In the genomic region with DNA sequence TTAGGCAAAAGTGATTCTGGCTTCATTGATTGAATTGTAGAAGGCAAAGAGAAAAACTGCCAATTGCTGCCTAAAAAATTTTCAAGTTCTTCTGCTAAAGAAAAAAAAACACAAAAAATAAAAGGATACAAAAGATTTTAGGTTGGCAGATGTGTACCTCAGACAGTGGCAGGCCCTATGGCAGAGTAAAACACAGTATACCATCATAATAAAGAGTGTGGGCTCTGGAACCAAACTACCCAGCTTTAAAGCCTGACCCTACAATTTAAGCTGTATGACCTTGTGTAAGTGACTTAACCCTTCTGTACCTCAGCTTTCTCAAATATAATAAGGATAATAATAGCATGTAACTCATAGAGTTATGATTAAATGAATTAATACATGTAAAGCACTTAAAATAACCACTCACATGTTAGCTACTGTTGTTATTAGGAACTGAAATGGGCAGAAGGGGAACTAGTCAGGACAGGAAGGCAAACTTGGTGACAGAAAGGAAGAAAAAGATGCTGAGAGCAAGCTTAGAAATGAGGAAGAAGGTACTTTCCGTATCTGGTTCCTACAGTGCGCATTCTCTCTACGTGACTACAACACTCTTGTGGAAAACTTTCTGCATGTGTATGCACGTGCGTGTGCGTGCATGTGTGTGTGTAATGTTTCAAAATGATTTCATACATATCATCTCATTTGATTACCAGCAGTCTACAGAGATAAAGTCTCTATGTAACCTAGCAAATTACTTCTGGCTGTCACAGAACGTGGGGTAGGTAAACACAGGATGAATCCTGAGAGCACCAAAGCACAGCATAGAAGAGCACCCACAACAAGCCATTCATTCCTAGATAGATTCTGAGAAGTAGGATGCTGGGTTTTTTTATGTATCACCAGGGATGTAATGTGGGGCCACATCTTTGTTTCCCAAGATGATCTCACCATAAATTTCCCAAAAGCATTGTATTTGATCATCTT, we compare ENCODE assay signal across 9 cellular contexts. TPM values are rescaled to one million over a fixed set of nuclear protein-coding genes. Genes with fewer than 3 reads are reported as not detected.
DNase-seq lines count a peak whose midpoint lies in the region; ATAC-seq and TF ChIP-seq lines count a peak whose summit lies in the region.
"Had no signal": no experiment of that assay in that cellular context is flagged by ENCODE, and none has a peak within 500 bp of the region (broad histone marks: within the 10 kb centered on the region; RNA-seq: fewer than 3 reads in every experiment).

No MANE protein-coding gene starts in this region.

- H3K27ac Mint-ChIP-seq in chondrocyte (ENCODE audit: unreplicated experiment) = no peak overlapping the region

- WGBS in right cardiac atrium = 77% methylated on average over 7 of the region's 7 CpGs

- no peaks in the 10 kb centered on the region for H3K9me3 ChIP-seq in right cardiac atrium (ENCODE audit: control insufficient read depth, low read length)

- no peak overlapping the region for H3K4me3 Mint-ChIP-seq in chondrocyte (ENCODE audit: unreplicated experiment)

- H3K4me3 ChIP-seq in right cardiac atrium (ENCODE audit: low read length) = no peak overlapping the region

- H3K4me1 ChIP-seq in right cardiac atrium (ENCODE audit: control insufficient read depth, insufficient read depth, low read length) = no peaks in the 10 kb centered on the region

- peak; percentile 84 for ATAC-seq in GM18520 (IDR thresholded peaks at IDR 0.05; ENCODE audit: unreplicated experiment)
- peak; percentile 91 for ATAC-seq in GM21825 (IDR thresholded peaks at IDR 0.05; ENCODE audit: unreplicated experiment)
- ATAC-seq in right cardiac atrium = peak; percentile 25 to 41

- H3K27ac ChIP-seq in right cardiac atrium (ENCODE audit: low read length) = no peak overlapping the region

- DNase-seq in KG1 (lab: John Stamatoyannopoulos, UW) = peak; percentile 25
- DNase-seq in right cardiac atrium = no peak
- DNase-seq in chondrocyte (ENCODE audit: low spot score) = no peak
- no peak for DNase-seq in NCI-H1092 treated with DMSO at 0.1 percent for 48 hours (lab: John Stamatoyannopoulos, UW)
- DNase-seq in epidermal melanocyte (ENCODE audit: insufficient read length, low spot score) = no peak
- no peak for DNase-seq in activated gamma-delta T cell treated with Interleukin-2 at 50 U/mL for 16 hours
- DNase-seq: mesendoderm had no signal

- H3K27me3 Mint-ChIP-seq in chondrocyte (ENCODE audit: low read depth) = peaks cover 72% of the 10 kb centered on the region

- intact Hi-C loops in right cardiac atrium (cut with DNase I) = loop anchor here in 1 of 4 donors (5.0 kb wide), 1 partner anchor 85 kb away; no protein-coding TSS in a partner anchor

- H3K4me1 Mint-ChIP-seq in chondrocyte (ENCODE audit: low read depth) = no peaks in the 10 kb centered on the region

- H3K9me3 Mint-ChIP-seq in chondrocyte (ENCODE audit: low read depth) = no peaks in the 10 kb centered on the region

- no peaks in the 10 kb centered on the region for H3K36me3 Mint-ChIP-seq in chondrocyte (ENCODE audit: low read depth)

- no peak for TF ChIP-seq CTCF in chondrocyte (IDR thresholded peaks at IDR 0.05)

- no peaks in the 10 kb centered on the region for H3K27me3 ChIP-seq in right cardiac atrium (ENCODE audit: control insufficient read depth, insufficient read depth)

RNA-seq across cellular contexts. Expression of a gene that starts 13.7 kb away (rescaled TPM):
- total RNA-seq in right cardiac atrium = 10 to 100 TPM; 22.2 to 33.8 (median 31.2) TPM
- 12.9 TPM for polyA plus RNA-seq in right cardiac atrium
- total RNA-seq in chondrocyte = 0.30 TPM in 1 of 3 replicates, not detected in the others

Comparison
In these comparisons a context has a peak if more than half of its experiments do, and no peak if none do; other contexts are left out.
1. ATAC-seq: peak in every context shown above with its lines; median percentile 91 in GM21825; 84 in GM18520; 33 in right cardiac atrium.
2. RNA of a gene that starts 13.7 kb away (total RNA-seq): 22.2 to 33.8 TPM in right cardiac atrium; 0.30 TPM in chondrocyte; every median in the first group is over 10 times any median in the second.